ENCODE assay signal across 4 cellular contexts in genomic region chr6:28317866-28318265, GRCh38. TPM values are rescaled to one million over a fixed set of nuclear protein-coding genes. Genes with fewer than 3 reads are reported as not detected.
"Had no signal": no experiment of that assay in that cellular context is flagged by ENCODE, and none has a peak within 500 bp of the region (broad histone marks: within the 10 kb centered on the region; RNA-seq: fewer than 3 reads in every experiment).

No MANE protein-coding gene starts in this region.

RNA-seq across cellular contexts. Expression of gene ZSCAN31, which starts 18.1 kb away (rescaled TPM):
- total RNA-seq: OCI-LY7 had no signal

RNA-seq across cellular contexts. Expression of gene NKAPL, which starts 58.8 kb away (rescaled TPM):
- total RNA-seq: MCF 10A, OCI-LY7, PC-3, SJSA1 had no signal
